In genomic region chr5:93585054-93585751, GRCh38 we compare ENCODE assay signal across 8 cellular contexts. TPM values are rescaled to one million over a fixed set of nuclear protein-coding genes. Genes with fewer than 3 reads are reported as not detected.
A peak's percentile ranks its signal among the peaks of the same experiment; 100 is the strongest.
DNase-seq lines count a peak whose midpoint lies in the region; ATAC-seq, FAIRE-seq and TF ChIP-seq lines count a peak whose summit lies in the region.

No MANE protein-coding gene starts in this region.

- H3K36me3 Mint-ChIP-seq in GM23338 (ENCODE audit: low read depth): no peaks in the 10 kb centered on the region; the same call in 2 of the 3 replicates
- peaks cover 5% of the 10 kb centered on the region for H3K36me3 Mint-ChIP-seq in activated CD8-positive, alpha-beta T cell treated with anti-CD3 and anti-CD28 coated beads for 36 hours (ENCODE audit: low read depth)

- no peaks in the 10 kb centered on the region for H3K9me2 ChIP-seq in GM23338 (ENCODE audit: insufficient read depth)

- H3K27ac Mint-ChIP-seq in GM23338: no peak overlapping the region
- no peak overlapping the region for H3K27ac Mint-ChIP-seq in activated CD8-positive, alpha-beta T cell treated with anti-CD3 and anti-CD28 coated beads for 36 hours

- no peak for FAIRE-seq in small intestine (lab: Jason Lieb, UNC)

- peak overlapping the region; percentile 57 for H3K4me3 Mint-ChIP-seq in GM23338
- peak overlapping the region; percentile 51 for H3K4me3 Mint-ChIP-seq in activated CD8-positive, alpha-beta T cell treated with anti-CD3 and anti-CD28 coated beads for 36 hours

- TF ChIP-seq CTCF in GM23338 (conservative IDR thresholded peaks at IDR 0.05; ENCODE audit: low read depth in 2 of 2): no peak
- no peak for TF ChIP-seq CTCF in activated CD8-positive, alpha-beta T cell treated with anti-CD3 and anti-CD28 coated beads for 36 hours (IDR thresholded peaks at IDR 0.05)
- no peak for TF ChIP-seq CTCF in foreskin keratinocyte (conservative IDR thresholded peaks at IDR 0.05)

- peaks cover 50% of the 10 kb centered on the region for H3K27me3 Mint-ChIP-seq in GM23338 (ENCODE audit: insufficient read depth, low read depth, poor library complexity)
- peaks cover 57% of the 10 kb centered on the region for H3K27me3 Mint-ChIP-seq in activated CD8-positive, alpha-beta T cell treated with anti-CD3 and anti-CD28 coated beads for 36 hours

- peak overlapping the region; percentile 77 for H3K4me2 ChIP-seq in GM23338

- H3K9me3 ChIP-seq in right cardiac atrium (ENCODE audit: control insufficient read depth, low read length) (no peaks in the 10 kb centered on the region), small intestine (ENCODE audit: control insufficient read depth, low read depth) (no peaks in the 10 kb centered on the region)

- peaks cover 4% of the 10 kb centered on the region for H3K9me3 Mint-ChIP-seq in GM23338
- peaks cover 6% of the 10 kb centered on the region for H3K9me3 Mint-ChIP-seq in activated CD8-positive, alpha-beta T cell treated with anti-CD3 and anti-CD28 coated beads for 36 hours

- H3K36me3 ChIP-seq in ACC112 (ENCODE audit: insufficient read depth, low read length): peaks cover 4% of the 10 kb centered on the region; the same call in 1 of the 2 replicates
- no peaks in the 10 kb centered on the region for H3K36me3 ChIP-seq in GM23338 (ENCODE audit: insufficient read depth)
- H3K36me3 ChIP-seq in small intestine (ENCODE audit: control insufficient read depth in 2 of 2, insufficient read depth in 2 of 2, low read length in 2 of 2): no peaks in the 10 kb centered on the region

- peak; percentile 2; the same call in 2 of the 3 replicates for ATAC-seq in GM23338
- no peak for ATAC-seq in activated CD8-positive, alpha-beta T cell treated with anti-CD3 and anti-CD28 coated beads for 36 hours
- ATAC-seq in right cardiac atrium: no peak
- ATAC-seq in HG02840 (IDR thresholded peaks at IDR 0.05; ENCODE audit: low FRiP score, unreplicated experiment): no peak
- no peak for ATAC-seq in foreskin keratinocyte

- H3K4me1 ChIP-seq in ACC112 (ENCODE audit: control insufficient read depth, insufficient read depth, low read length, unreplicated experiment) (peaks cover 15% of the 10 kb centered on the region), GM23338 (ENCODE audit: insufficient read depth) (peaks cover 37% of the 10 kb centered on the region), right cardiac atrium (ENCODE audit: control insufficient read depth, insufficient read depth, low read length) (no peaks in the 10 kb centered on the region), small intestine (ENCODE audit: control insufficient read depth in 2 of 2, insufficient read depth in 1 of 2, low read depth in 1 of 2, low read length in 1 of 2) (peaks cover 0 to 5% of the 10 kb centered on the region in 2 donors), foreskin keratinocyte (no peaks in the 10 kb centered on the region)

- POLR2A ChIA-PET in activated CD8-positive, alpha-beta T cell treated with anti-CD3 and anti-CD28 coated beads for 36 hours (lab: Charles Lee): no interaction called here

- CTCF ChIA-PET in activated CD8-positive, alpha-beta T cell treated with anti-CD3 and anti-CD28 coated beads for 36 hours (lab: Charles Lee): interaction anchor here (1.3 to 3.2 kb wide), 4 partner anchors 9 to 216 kb away, joined by 3 to 12 read pairs (median 7); no protein-coding TSS in a partner anchor

- H3K27me3 ChIP-seq in ACC112 (ENCODE audit: insufficient read depth, low read length) (no peaks in the 10 kb centered on the region), GM23338 (ENCODE audit: insufficient read depth) (peaks cover 95% of the 10 kb centered on the region), right cardiac atrium (ENCODE audit: control insufficient read depth, insufficient read depth) (no peaks in the 10 kb centered on the region), small intestine (ENCODE audit: control insufficient read depth in 2 of 2, insufficient read depth in 2 of 2, low read length in 2 of 2) (peaks cover 12 to 28% of the 10 kb centered on the region in 2 donors), foreskin keratinocyte (peaks cover 86% of the 10 kb centered on the region)

- H4K20me1 ChIP-seq in GM23338 (replicated peaks; ENCODE audit: insufficient read depth): peaks cover 31% of the 10 kb centered on the region; the same call in 1 of the 2 replicates

- H3K27ac ChIP-seq in ACC112 (ENCODE audit: low read depth, low read length) (peak overlapping the region; percentile 39), GM23338 (ENCODE audit: low read depth) (no peak overlapping the region), right cardiac atrium (ENCODE audit: low read length) (peak overlapping the region; percentile 85), small intestine (ENCODE audit: low read depth in 1 of 2, low read length in 1 of 2) (peak overlapping the region in 1 of 2 donors; percentile 36), foreskin keratinocyte (no peak overlapping the region)

- intact Hi-C loops in activated CD8-positive, alpha-beta T cell treated with anti-CD3 and anti-CD28 coated beads for 36 hours (cut with micrococcal nuclease): no loop called here
- intact Hi-C loops in right cardiac atrium (cut with DNase I): no loop called here

- H3K79me2 ChIP-seq in ACC112 (ENCODE audit: control insufficient read depth, insufficient read depth, low read length, unreplicated experiment) (peaks cover 75% of the 10 kb centered on the region), GM23338 (replicated peaks; ENCODE audit: insufficient read depth) (no peaks in the 10 kb centered on the region)

- DNase-seq in GM23338 (ENCODE audit: low spot score) (peak; percentile 67), right cardiac atrium (peak in 1 of 3 donors; percentile 54), small intestine (no peak), NK-92 (lab: John Stamatoyannopoulos, UW; ENCODE audit: unreplicated experiment) (no peak), foreskin keratinocyte (no peak)
- DNase-seq in activated CD8-positive, alpha-beta T cell treated with anti-CD3 and anti-CD28 coated beads for 36 hours: no peak

- 1% methylated on average over 68 of the region's 68 CpGs for WGBS in right cardiac atrium
- WGBS in small intestine, 3 donors: 1 to 2% (median 1%) methylated on average over 32 to 68 of the region's 68 CpGs

- H3K4me3 ChIP-seq in ACC112 (ENCODE audit: low read depth, low read length): peak overlapping the region; percentile 84
- H3K4me3 ChIP-seq in GM23338: peak overlapping the region; percentile 47
- peak overlapping the region; percentile 94 for H3K4me3 ChIP-seq in right cardiac atrium (ENCODE audit: low read length)
- H3K4me3 ChIP-seq in small intestine (ENCODE audit: low read depth in 1 of 2, low read length in 2 of 2): peak overlapping the region; percentile 37 to 74

- peaks cover 32% of the 10 kb centered on the region for H3F3A ChIP-seq in GM23338 (replicated peaks; ENCODE audit: low read depth)

- peaks cover 30% of the 10 kb centered on the region for H3K4me1 Mint-ChIP-seq in GM23338
- peaks cover 36% of the 10 kb centered on the region for H3K4me1 Mint-ChIP-seq in activated CD8-positive, alpha-beta T cell treated with anti-CD3 and anti-CD28 coated beads for 36 hours (ENCODE audit: low read depth)

- H2AFZ ChIP-seq in ACC112 (ENCODE audit: low read length, unreplicated experiment) (peak overlapping the region; percentile 40), GM23338 (no peak overlapping the region)

TF ChIP-seq in GM23338, 12 proteins besides CTCF, POLR2A, EP300 and RAD21:
- no peak for TF ChIP-seq ZNF114 (CRISPR knock-in tag; IDR thresholded peaks at IDR 0.05)
- no peak for TF ChIP-seq ETS1 (IDR thresholded peaks at IDR 0.05)
- TF ChIP-seq NANOG (IDR thresholded peaks at IDR 0.05; ENCODE audit: borderline replicate concordance): no peak
- no peak for TF ChIP-seq ZNF331 (CRISPR knock-in tag; IDR thresholded peaks at IDR 0.05; ENCODE audit: low read depth)
- peak; percentile 96 for TF ChIP-seq EZH2 (IDR thresholded peaks at IDR 0.05; ENCODE audit: low read depth, unreplicated experiment)
- TF ChIP-seq EZH2phosphoT487 (IDR thresholded peaks at IDR 0.05; ENCODE audit: unreplicated experiment): peak; percentile 98

RNA-seq across cellular contexts. Expression of gene NR2F1, which starts 2.2 kb away (rescaled TPM):
- total RNA-seq in GM23338 (2014; rRNA removed; shearing (Covaris generic)): not detected in 2 replicates
- polyA plus RNA-seq in GM23338 (2016; fragmentation: Nextera tagmentation; extraction: Ambion mirVana): not detected in 2 replicates
- total RNA-seq in activated CD8-positive, alpha-beta T cell treated with anti-CD3 and anti-CD28 coated beads for 36 hours: not detected
- total RNA-seq in right cardiac atrium: 10 to 100 TPM; 22.1 to 59.2 (median 42.6) TPM
- polyA plus RNA-seq in right cardiac atrium: 29.0 TPM
- 10 to 100 TPM in 1 of 3 donors, 1 to 10 TPM in 1, under 1 TPM in 1; 0.67 to 12.1 (median 3.5) TPM for polyA plus RNA-seq in small intestine
- not detected in 2 replicates for total RNA-seq in foreskin keratinocyte
- polyA plus RNA-seq in foreskin keratinocyte: not detected in 2 replicates

RNA-seq across cellular contexts. Expression of gene NR2F1-AS1, which starts 4.2 kb away (rescaled TPM):
- total RNA-seq in GM23338 (2014; rRNA removed; shearing (Covaris generic)): 0.59 and 3.0 TPM in 2 replicates
- polyA plus RNA-seq in GM23338 (2016; fragmentation: Nextera tagmentation; extraction: Ambion mirVana) (4.5 and 9.2 TPM in 2 replicates), right cardiac atrium (10.3 TPM), small intestine (1 to 10 TPM in 2 of 3 donors, under 1 TPM in 1; 0.89 to 4.4 (median 3.5) TPM), foreskin keratinocyte (not detected in 2 replicates)
- not detected for total RNA-seq in activated CD8-positive, alpha-beta T cell treated with anti-CD3 and anti-CD28 coated beads for 36 hours
- total RNA-seq in right cardiac atrium (10 to 100 TPM in 3 of 4 donors, 1 to 10 TPM in 1; 7.8 to 13.2 (median 11.8) TPM), foreskin keratinocyte (not detected in 2 replicates)

Comparison
In these comparisons a context has a peak if more than half of its experiments do, and no peak if none do; other contexts are left out.
1. H3K27ac ChIP-seq: peak in ACC112 (single experiment) and right cardiac atrium (single experiment); none in GM23338 (single experiment) and foreskin keratinocyte (single experiment).
2. RNA of gene NR2F1, which starts 2.2 kb away (total RNA-seq): 22.1 to 59.2 TPM in right cardiac atrium; not detected in GM23338, not detected in activated CD8-positive, alpha-beta T cell treated with anti-CD3 and anti-CD28 coated beads for 36 hours and not detected in foreskin keratinocyte; every median in the first group is over 10 times any median in the second.
3. Peak in every context shown above with its lines, with median percentiles within 50 percentile points of each other: H3K4me3 ChIP-seq.